ENCODE assay signal across 20 cellular contexts in genomic region chr2:26590439-26590838, GRCh38. TPM values are rescaled to one million over a fixed set of nuclear protein-coding genes. Genes with fewer than 3 reads are reported as not detected.
"Had no signal": no experiment of that assay in that cellular context is flagged by ENCODE, and none has a peak within 500 bp of the region (broad histone marks: within the 10 kb centered on the region; RNA-seq: fewer than 3 reads in every experiment).

No MANE protein-coding gene starts in this region.

- ATAC-seq: esophagus mucosa had no signal

- H3K9ac ChIP-seq: parathyroid adenoma had no signal

- H3K79me2 ChIP-seq: parathyroid adenoma had no signal

- H3K4me1 ChIP-seq: breast epithelium, parathyroid adenoma, tibial nerve had no signal

- H3K36me3 Mint-ChIP-seq: activated naive CD8-positive, alpha-beta T cell treated with anti-CD3 and anti-CD28 coated beads for 36 hours; stimulated activated memory B cell treated with anti-CD40 and anti-IgM and Interleukin-4, amounts not matched to agents 10 μg/mL and 1 μg/mL and 100 μg/mL, for 72 hours had no signal

- H2AFZ ChIP-seq: parathyroid adenoma had no signal

- H3K4me3 Mint-ChIP-seq: activated CD4-positive, alpha-beta T cell treated with anti-CD3 and anti-CD28 coated beads, Interleukin-2, amount 10 ng/mL, durations not matched to agents 24 days and 14 days; activated naive CD8-positive, alpha-beta T cell treated with anti-CD3 and anti-CD28 coated beads for 36 hours; activated T-cell treated with anti-CD3 and anti-CD28 coated beads, Interleukin-2, amount 50 U/mL, for 24 hours; neural crest cell; stimulated activated memory B cell treated with anti-CD40 and anti-IgM and Interleukin-4, amounts not matched to agents 10 μg/mL and 1 μg/mL and 100 μg/mL, for 72 hours had no signal

- H3K27ac ChIP-seq: breast epithelium, dorsolateral prefrontal cortex, parathyroid adenoma, tibial nerve had no signal

- H3K4me1 Mint-ChIP-seq: activated CD4-positive, alpha-beta T cell treated with anti-CD3 and anti-CD28 coated beads, Interleukin-2, amount 10 ng/mL, durations not matched to agents 24 days and 14 days; stimulated activated memory B cell treated with anti-CD40 and anti-IgM and Interleukin-4, amounts not matched to agents 10 μg/mL and 1 μg/mL and 100 μg/mL, for 72 hours had no signal

- H3K36me3 ChIP-seq: breast epithelium, tibial nerve had no signal

- H3K4me3 ChIP-seq: breast epithelium, dorsolateral prefrontal cortex, tibial nerve had no signal

- DNase-seq: activated CD4-positive, alpha-beta T cell treated with anti-CD3 and anti-CD28 coated beads, Interleukin-2, amount 10 ng/mL, durations not matched to agents 24 days and 14 days; activated gamma-delta T cell treated with Interleukin-2 at 50 U/mL for 16 hours; activated naive CD8-positive, alpha-beta T cell treated with anti-CD3 and anti-CD28 coated beads for 36 hours; hypothalamus; kidney glomerular epithelial cell; mesendoderm; small intestine had no signal

- H3K9me3 Mint-ChIP-seq: activated CD4-positive, alpha-beta T cell treated with anti-CD3 and anti-CD28 coated beads, Interleukin-2, amount 10 ng/mL, durations not matched to agents 24 days and 14 days; activated naive CD8-positive, alpha-beta T cell treated with anti-CD3 and anti-CD28 coated beads for 36 hours; activated T-cell treated with anti-CD3 and anti-CD28 coated beads, Interleukin-2, amount 50 U/mL, for 24 hours; neural crest cell had no signal

- H3K9me3 ChIP-seq: breast epithelium had no signal

- H3K27ac Mint-ChIP-seq: activated CD4-positive, alpha-beta T cell treated with anti-CD3 and anti-CD28 coated beads, Interleukin-2, amount 10 ng/mL, durations not matched to agents 24 days and 14 days; activated naive CD8-positive, alpha-beta T cell treated with anti-CD3 and anti-CD28 coated beads for 36 hours; activated T-cell treated with anti-CD3 and anti-CD28 coated beads, Interleukin-2, amount 50 U/mL, for 24 hours; stimulated activated memory B cell treated with anti-CD40 and anti-IgM and Interleukin-4, amounts not matched to agents 10 μg/mL and 1 μg/mL and 100 μg/mL, for 72 hours had no signal

RNA-seq across cellular contexts. Expression of gene CIB4, which starts 50.7 kb away (rescaled TPM):
- total RNA-seq: activated CD4-positive, alpha-beta T cell treated with anti-CD3 and anti-CD28 coated beads, Interleukin-2, amount 10 ng/mL, durations not matched to agents 24 days and 14 days; activated CD8-positive, alpha-beta memory T cell treated with anti-CD3 and anti-CD28 coated beads for 36 hours; activated naive CD8-positive, alpha-beta T cell treated with anti-CD3 and anti-CD28 coated beads for 36 hours; breast epithelium; cerebellum; esophagus mucosa; glomerular endothelial cell; liver; neural crest cell; tibial nerve had no signal
- polyA plus RNA-seq: aorta, liver, small intestine had no signal
